Comparison of ENCODE assay signal across 16 cellular contexts in the genomic region with DNA sequence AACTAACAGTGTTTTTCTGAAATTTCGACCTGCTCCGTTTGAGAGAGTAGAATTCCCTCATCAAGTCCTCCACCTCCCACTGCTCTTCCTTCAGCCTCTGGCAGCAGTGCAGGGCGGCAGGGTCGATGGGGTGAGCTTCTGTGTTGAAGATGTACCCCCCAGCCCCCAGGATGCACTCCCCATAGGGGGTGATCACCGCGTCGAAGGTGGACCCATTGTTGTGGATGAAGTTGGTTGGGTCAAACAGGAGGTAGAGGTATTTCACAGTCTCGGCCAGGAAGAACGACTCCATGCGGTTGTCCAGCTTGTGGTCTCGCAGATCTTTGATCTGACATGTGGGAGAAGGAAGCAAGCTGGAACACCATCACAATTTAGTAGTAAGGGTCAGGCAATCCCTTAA.
"Had no signal": no experiment of that assay in that cellular context is flagged by ENCODE, and none has a peak within 500 bp of the region (broad histone marks: within the 10 kb centered on the region; RNA-seq: fewer than 3 reads in every experiment).

No MANE protein-coding gene starts in this region.

- H3K9ac ChIP-seq: parathyroid adenoma had no signal

- H3K9me3 ChIP-seq: sigmoid colon, spleen, tibial artery, vagina had no signal

- H3K79me2 ChIP-seq: parathyroid adenoma had no signal

- H3K27ac Mint-ChIP-seq: activated T-helper 1 cell treated with anti-CD3 and anti-CD28 coated beads, Interleukin-12 subunit alpha, Interleukin-12 subunit beta, Interleukin-2, Interleukin-4 antibody, amounts not matched to agents 30 ng/mL and 10 ng/mL and 1 ng/mL, durations not matched to agents 14 hours and 24 hours and 36 hours had no signal

- H3K4me3 Mint-ChIP-seq: activated T-helper 1 cell treated with anti-CD3 and anti-CD28 coated beads, Interleukin-12 subunit alpha, Interleukin-12 subunit beta, Interleukin-2, Interleukin-4 antibody, amounts not matched to agents 30 ng/mL and 10 ng/mL and 1 ng/mL, durations not matched to agents 14 hours and 24 hours and 36 hours; brain had no signal

- H3K4me3 ChIP-seq: sigmoid colon, spleen, tibial artery, vagina had no signal

- H2AFZ ChIP-seq: parathyroid adenoma had no signal

- H3K27me3 Mint-ChIP-seq: brain had no signal

- H3K4me1 ChIP-seq: parathyroid adenoma, sigmoid colon, spleen, vagina had no signal

- H3K27me3 ChIP-seq: sigmoid colon, spleen, tibial artery, vagina had no signal

- H3K27ac ChIP-seq: parathyroid adenoma, spleen, vagina had no signal

- DNase-seq: activated CD4-positive, alpha-beta T cell treated with anti-CD3 and anti-CD28 coated beads, Interleukin-2, amount 50 U/mL, for 4 hours; activated CD4-positive, CD25-positive, alpha-beta regulatory T cell treated with anti-CD3 and anti-CD28 coated beads, Interleukin-2, amount 50 U/mL, for 72 hours; activated naive CD4-positive, alpha-beta T cell treated with anti-CD3 and anti-CD28 coated beads, Interleukin-2, amount 50 U/mL, for 16 hours; amygdala; cortex of kidney; effector CD4-positive, alpha-beta T cell; foreskin melanocyte; kidney glomerular epithelial cell; sigmoid colon; spleen; T-helper 9 cell; tibial artery had no signal

- H3K4me1 Mint-ChIP-seq: brain had no signal

- H3K9me3 Mint-ChIP-seq: activated T-helper 1 cell treated with anti-CD3 and anti-CD28 coated beads, Interleukin-12 subunit alpha, Interleukin-12 subunit beta, Interleukin-2, Interleukin-4 antibody, amounts not matched to agents 30 ng/mL and 10 ng/mL and 1 ng/mL, durations not matched to agents 14 hours and 24 hours and 36 hours; brain had no signal
